1 cellular context compared by ENCODE assay signal in genomic region chr2:44192646-44193045, GRCh38.
TF ChIP-seq lines count a peak whose summit lies in the region.

No MANE protein-coding gene starts in this region.

TF ChIP-seq in GM12878, 131 proteins besides CTCF, POLR2A, EP300 and RAD21:
- TF ChIP-seq YBX1 (IDR thresholded peaks at IDR 0.05) (no peak), REST (IDR thresholded peaks at IDR 0.05; ENCODE audit: low read depth, low read length) (no peak), POLR2AphosphoS2 (IDR thresholded peaks at IDR 0.05; ENCODE audit: low read depth, low read length) (no peak), ZNF384 (IDR thresholded peaks at IDR 0.05; ENCODE audit: borderline replicate concordance, low read depth, low read length) (no peak), CREM (IDR thresholded peaks at IDR 0.05; ENCODE audit: low read depth) (no peak), TBL1XR1 (IDR thresholded peaks at IDR 0.05; ENCODE audit: low read depth, low read length) (no peak)
